In the genomic region with DNA sequence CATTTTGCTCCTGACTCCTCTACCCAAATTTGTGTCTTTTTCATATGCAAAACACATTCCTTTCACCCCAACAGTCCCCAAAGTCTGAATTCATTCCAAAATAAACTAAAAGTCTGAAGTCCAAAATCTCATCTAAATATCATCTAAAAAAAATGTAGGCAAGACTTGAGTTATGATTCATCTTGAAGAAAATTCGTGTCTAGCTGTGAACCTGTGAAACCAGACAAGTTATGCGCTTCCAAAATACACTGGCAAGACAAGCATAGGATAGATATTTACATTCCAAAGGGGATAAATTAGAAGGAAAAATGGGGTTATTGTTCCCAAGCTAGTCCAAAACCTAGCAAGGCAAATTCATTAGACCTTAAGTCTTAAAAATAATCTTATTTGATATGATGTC, we compare ENCODE assay signal across 27 cellular contexts.
"Had no signal": no experiment of that assay in that cellular context is flagged by ENCODE, and none has a peak within 500 bp of the region (broad histone marks: within the 10 kb centered on the region; RNA-seq: fewer than 3 reads in every experiment).

No MANE protein-coding gene starts in this region.

- DNase-seq: hypothalamus; immature natural killer cell; islet precursor cell; left ventricle myocardium inferior; mesendoderm; naive B cell; natural killer cell; nephron progenitor cell; occipital lobe; ovary; right cardiac atrium; sigmoid colon; small intestine; spleen; stimulated activated CD4-positive, alpha-beta T cell treated with anti-CD3 and anti-CD28 coated beads, Interleukin-4, amount 100 ng/mL, for 4 hours; stimulated activated CD8-positive, alpha-beta memory T cell treated with anti-CD3 and anti-CD28 coated beads, Interleukin-4, amount 100 ng/mL, for 48 hours; stimulated activated naive CD4-positive, alpha-beta T cell treated with Interleukin-2 at 50 U/mL for 16 hours; stimulated activated naive CD8-positive, alpha-beta T cell treated with anti-CD3 and anti-CD28 coated beads, Interleukin-15, amount 100 ng/mL, for 72 hours; substantia nigra; testis; thyroid gland; transverse colon; upper lobe of left lung had no signal

- H3K4me3 ChIP-seq: left ventricle myocardium inferior, lung, neural progenitor cell, ovary, sigmoid colon, spleen, testis, thyroid gland, transverse colon, upper lobe of left lung, vagina had no signal

- ATAC-seq: natural killer cell; right cardiac atrium; stimulated activated memory B cell treated with anti-CD40 and anti-IgM and Interleukin-4, amounts not matched to agents 10 μg/mL and 1 μg/mL and 100 μg/mL, for 72 hours; stimulated activated naive CD8-positive, alpha-beta T cell treated with anti-CD3 and anti-CD28 coated beads, Interleukin-15, amount 100 ng/mL, for 72 hours had no signal
